In the genomic region with DNA sequence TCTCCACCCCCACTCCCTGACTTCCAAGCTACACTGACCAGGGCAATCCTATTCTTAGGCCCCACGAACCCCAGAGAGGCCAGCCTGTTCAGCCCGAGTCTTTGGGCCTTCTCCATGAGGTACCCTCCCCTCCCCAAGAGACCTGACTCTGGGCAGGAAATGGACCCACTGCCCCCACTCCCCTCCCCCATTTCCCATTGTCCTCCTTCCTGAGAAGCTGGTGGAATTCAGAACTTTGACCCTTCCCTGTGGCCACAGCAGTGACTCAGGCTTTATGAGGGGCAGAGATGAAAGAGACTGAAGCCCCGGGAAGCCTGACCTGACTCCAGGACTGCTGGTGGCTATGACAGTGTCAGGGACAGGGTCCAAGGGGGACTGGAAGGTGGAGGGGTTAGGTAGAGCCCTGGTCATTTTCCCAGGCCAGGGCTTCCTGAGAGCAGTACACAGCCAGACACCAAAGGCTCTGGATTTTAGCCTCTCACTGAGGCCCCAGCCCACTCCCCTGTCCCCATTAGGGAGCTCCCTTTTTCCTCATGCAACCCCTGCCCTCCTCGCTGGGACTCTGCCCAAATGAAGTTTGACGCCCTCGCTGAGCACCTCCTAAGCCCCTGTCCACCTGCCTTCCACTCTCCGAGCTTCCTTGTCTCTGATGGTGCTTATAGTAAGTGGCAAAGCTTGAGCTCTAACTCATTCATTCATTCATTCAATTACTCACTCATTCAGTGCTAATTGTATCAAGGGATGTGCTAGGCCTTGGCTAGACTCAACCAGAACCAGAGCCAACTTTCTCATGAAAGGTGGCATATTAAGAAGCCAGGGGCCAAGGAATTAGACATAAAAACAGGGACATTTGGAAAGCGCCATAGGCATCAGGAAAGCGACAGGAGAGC, we compare ENCODE assay signal across 16 cellular contexts. TPM values are rescaled to one million over a fixed set of nuclear protein-coding genes. Genes with fewer than 3 reads are reported as not detected.
DNase-seq lines count a peak whose midpoint lies in the region; ATAC-seq and TF ChIP-seq lines count a peak whose summit lies in the region.
"Had no signal": no experiment of that assay in that cellular context is flagged by ENCODE, and none has a peak within 500 bp of the region (broad histone marks: within the 10 kb centered on the region; RNA-seq: fewer than 3 reads in every experiment).

No MANE protein-coding gene starts in this region.

- POLR2A ChIA-PET in MCF 10A (lab: Yijun Ruan, JAX) (interaction anchor here (0.6 kb wide), 1 partner anchor 27 kb away, joined by 3 read pairs; no protein-coding TSS in a partner anchor), HEK293T (lab: Yijun Ruan, JAX) (no interaction called here)

- H3K36me3 ChIP-seq in breast epithelium, result no peaks in the 10 kb centered on the region

- H3K4me1 Mint-ChIP-seq in MCF 10A (ENCODE audit: insufficient read depth, unreplicated experiment) (peaks cover 30% of the 10 kb centered on the region), type B pancreatic cell (ENCODE audit: unreplicated experiment) (peaks cover 21% of the 10 kb centered on the region)
- no peaks in the 10 kb centered on the region for H3K4me1 Mint-ChIP-seq in activated naive CD8-positive, alpha-beta T cell treated with anti-CD3 and anti-CD28 coated beads for 36 hours
- H3K4me1 Mint-ChIP-seq: activated T-helper 17 cell treated with anti-CD3 and anti-CD28 coated beads, Interleukin-2, amount 50 U/mL, for 72 hours had no signal

- CTCF ChIA-PET in MCF 10A (lab: Yijun Ruan, JAX), result interaction anchor here (0.7 to 1.0 kb wide), 2 partner anchors 12 to 176 kb away, joined by 3 to 5 read pairs; no protein-coding TSS in a partner anchor
- CTCF ChIA-PET in HEK293T (lab: Yijun Ruan, JAX), result interaction anchor here (1.1 kb wide), 1 partner anchor 13 kb away, joined by 3 read pairs; no protein-coding TSS in a partner anchor

- TF ChIP-seq POLR2A in breast epithelium (IDR thresholded peaks at IDR 0.05), result no peak

- H3K36me3 Mint-ChIP-seq in MCF 10A (ENCODE audit: insufficient read depth, unreplicated experiment) (no peaks in the 10 kb centered on the region), type B pancreatic cell (no peaks in the 10 kb centered on the region)
- no peaks in the 10 kb centered on the region for H3K36me3 Mint-ChIP-seq in activated naive CD8-positive, alpha-beta T cell treated with anti-CD3 and anti-CD28 coated beads for 36 hours
- H3K36me3 Mint-ChIP-seq: brain had no signal

- no peaks in the 10 kb centered on the region for H3K4me1 ChIP-seq in breast epithelium

- no peaks in the 10 kb centered on the region for H3K9me3 ChIP-seq in breast epithelium

- H3K4me3 ChIP-seq in breast epithelium, result no peak overlapping the region
- H3K4me3 ChIP-seq: SK-N-MC had no signal

- peak overlapping the region; percentile 44 for H3K27ac Mint-ChIP-seq in MCF 10A (ENCODE audit: low read depth, unreplicated experiment)
- peak overlapping the region; percentile 95 for H3K27ac Mint-ChIP-seq in type B pancreatic cell
- H3K27ac Mint-ChIP-seq in activated naive CD8-positive, alpha-beta T cell treated with anti-CD3 and anti-CD28 coated beads for 36 hours, result no peak overlapping the region
- H3K27ac Mint-ChIP-seq: activated T-helper 17 cell treated with anti-CD3 and anti-CD28 coated beads, Interleukin-2, amount 50 U/mL, for 72 hours had no signal

- intact Hi-C loops in MCF 10A (cut with micrococcal nuclease) (no loop called here), breast epithelium (cut with DNase I; ENCODE audit: low total_unique reads) (no loop called here)

- H3K27ac ChIP-seq in breast epithelium, result no peak overlapping the region
- H3K27ac ChIP-seq: SK-N-MC had no signal

- H3K4me3 Mint-ChIP-seq in MCF 10A (ENCODE audit: unreplicated experiment), result no peak overlapping the region
- H3K4me3 Mint-ChIP-seq in type B pancreatic cell, result peak overlapping the region; percentile 80
- H3K4me3 Mint-ChIP-seq in activated naive CD8-positive, alpha-beta T cell treated with anti-CD3 and anti-CD28 coated beads for 36 hours, result no peak overlapping the region
- H3K4me3 Mint-ChIP-seq: activated T-helper 17 cell treated with anti-CD3 and anti-CD28 coated beads, Interleukin-2, amount 50 U/mL, for 72 hours; brain had no signal

- BruUV-seq in MCF 10A (replicated peaks; lab: Mats Ljungman, UMichigan), result no TSS peak

- H3K9me3 Mint-ChIP-seq in MCF 10A (ENCODE audit: unreplicated experiment) (no peaks in the 10 kb centered on the region), type B pancreatic cell (no peaks in the 10 kb centered on the region)
- H3K9me3 Mint-ChIP-seq in activated naive CD8-positive, alpha-beta T cell treated with anti-CD3 and anti-CD28 coated beads for 36 hours, result no peaks in the 10 kb centered on the region
- H3K9me3 Mint-ChIP-seq: activated T-helper 17 cell treated with anti-CD3 and anti-CD28 coated beads, Interleukin-2, amount 50 U/mL, for 72 hours had no signal

- no peak for TF ChIP-seq CTCF in MCF 10A (IDR thresholded peaks at IDR 0.05; ENCODE audit: unreplicated experiment)
- TF ChIP-seq CTCF in breast epithelium (IDR thresholded peaks at IDR 0.05), result no peak
- TF ChIP-seq CTCF in type B pancreatic cell (conservative IDR thresholded peaks at IDR 0.05), result no peak

- no peaks in the 10 kb centered on the region for H3K27me3 ChIP-seq in breast epithelium

- no peak for DNase-seq in MCF 10A (ENCODE audit: unreplicated experiment)
- DNase-seq in breast epithelium (ENCODE audit: low spot score in 2 of 2), result no peak
- DNase-seq in dermis microvascular lymphatic vessel endothelial cell (ENCODE audit: low read depth in 2 of 2), result peak; percentile 81 to 82
- DNase-seq in left lobe of liver (ENCODE audit: low spot score), result no peak
- no peak for DNase-seq in type B pancreatic cell (ENCODE audit: extremely low spot score, unreplicated experiment)
- DNase-seq in activated naive CD8-positive, alpha-beta T cell treated with anti-CD3 and anti-CD28 coated beads for 36 hours, result no peak
- no peak for DNase-seq in HEK293T (ENCODE audit: extremely low spot score)
- DNase-seq: DMS 273 treated with DMSO at 0.1 percent for 48 hours, NCI-H1436 had no signal

- ATAC-seq in left lobe of liver (peak; percentile 36), HG02884 (IDR thresholded peaks at IDR 0.05; ENCODE audit: unreplicated experiment) (no peak)

- H3K27me3 Mint-ChIP-seq in MCF 10A (ENCODE audit: insufficient read depth, unreplicated experiment), result no peaks in the 10 kb centered on the region
- peaks cover 2% of the 10 kb centered on the region for H3K27me3 Mint-ChIP-seq in type B pancreatic cell
- no peaks in the 10 kb centered on the region for H3K27me3 Mint-ChIP-seq in activated naive CD8-positive, alpha-beta T cell treated with anti-CD3 and anti-CD28 coated beads for 36 hours
- H3K27me3 Mint-ChIP-seq: activated T-helper 17 cell treated with anti-CD3 and anti-CD28 coated beads, Interleukin-2, amount 50 U/mL, for 72 hours had no signal

TF ChIP-seq in HEK293T, 16 proteins besides CTCF, POLR2A, EP300 and RAD21:
- TF ChIP-seq ZNF384 (IDR thresholded peaks at IDR 0.05) (no peak), L3MBTL2 (conservative IDR thresholded peaks at IDR 0.05) (no peak), SP1 (IDR thresholded peaks at IDR 0.05) (no peak), SUZ12 (IDR thresholded peaks at IDR 0.05) (no peak), ELF4 (IDR thresholded peaks at IDR 0.05) (no peak), CTBP1 (IDR thresholded peaks at IDR 0.05; ENCODE audit: borderline replicate concordance) (no peak)
TF ChIP-seq in HEK293T: peak in this region for 0.

RNA-seq across cellular contexts. Expression of gene CRYBG2, which starts 3.0 kb away (rescaled TPM):
- total RNA-seq in MCF 10A (2022) (8.6 and 14.2 TPM in 2 replicates), breast epithelium (under 1 TPM in 1 of 3 donors, not detected in 2; 0.66 TPM), dermis microvascular lymphatic vessel endothelial cell (0.25 and 0.51 TPM in 2 replicates), left lobe of liver (0.18 TPM), type B pancreatic cell (ENCODE audit: low replicate concordance) (20.0 and 67.7 TPM in 2 replicates)
- 1 to 10 TPM; 4.9 to 5.1 TPM for total RNA-seq in activated naive CD8-positive, alpha-beta T cell treated with anti-CD3 and anti-CD28 coated beads for 36 hours

RNA-seq across cellular contexts. Expression of gene ZNF683, which starts 21.6 kb away (rescaled TPM):
- total RNA-seq in MCF 10A (2022) (not detected in 2 replicates), breast epithelium (under 1 TPM in 2 of 3 donors, not detected in 1; 0.48 to 0.59 TPM), dermis microvascular lymphatic vessel endothelial cell (not detected in 2 replicates), left lobe of liver (not detected), type B pancreatic cell (ENCODE audit: low replicate concordance) (not detected in 2 replicates)
- total RNA-seq in activated naive CD8-positive, alpha-beta T cell treated with anti-CD3 and anti-CD28 coated beads for 36 hours, result under 1 TPM; 0.27 to 0.32 TPM
- total RNA-seq: activated T-helper 17 cell treated with anti-CD3 and anti-CD28 coated beads, Interleukin-2, amount 50 U/mL, for 72 hours; esophagus mucosa; kidney epithelial cell; temporal lobe had no signal

RNA-seq across cellular contexts. Expression of gene CD52, which starts 33.2 kb away (rescaled TPM):
- not detected in 2 replicates for total RNA-seq in MCF 10A (2022)
- total RNA-seq in breast epithelium, result 10 to 100 TPM in 2 of 3 donors, 1 to 10 TPM in 1; 8.3 to 12.8 (median 12.3) TPM
- not detected in 2 replicates for total RNA-seq in dermis microvascular lymphatic vessel endothelial cell
- 3.0 TPM for total RNA-seq in left lobe of liver
- 0.75 and 0.93 TPM in 2 replicates for total RNA-seq in type B pancreatic cell (ENCODE audit: low replicate concordance)
- 100 to 1,000 TPM; 263 to 278 TPM for total RNA-seq in activated naive CD8-positive, alpha-beta T cell treated with anti-CD3 and anti-CD28 coated beads for 36 hours
- total RNA-seq: kidney epithelial cell, temporal lobe had no signal

RNA-seq across cellular contexts. Expression of gene UBXN11, which starts 44.5 kb away (rescaled TPM):
- total RNA-seq in MCF 10A (2022), result 17.7 and 20.3 TPM in 2 replicates
- total RNA-seq in breast epithelium, result 10 to 100 TPM; 15.0 to 25.5 (median 24.9) TPM
- 1.7 and 2.7 TPM in 2 replicates for total RNA-seq in dermis microvascular lymphatic vessel endothelial cell
- total RNA-seq in left lobe of liver, result 7.8 TPM
- 27.1 and 50.5 TPM in 2 replicates for total RNA-seq in type B pancreatic cell (ENCODE audit: low replicate concordance)
- total RNA-seq in activated naive CD8-positive, alpha-beta T cell treated with anti-CD3 and anti-CD28 coated beads for 36 hours, result 10 to 100 TPM; 30.5 to 31.7 TPM

RNA-seq across cellular contexts. Expression of gene LIN28A, which starts 59.7 kb away (rescaled TPM):
- not detected in 2 replicates for total RNA-seq in MCF 10A (2022)
- total RNA-seq in breast epithelium, result not detected
- not detected in 2 replicates for total RNA-seq in dermis microvascular lymphatic vessel endothelial cell
- 1.1 TPM for total RNA-seq in left lobe of liver
- 3.1 and 26.2 TPM in 2 replicates for total RNA-seq in type B pancreatic cell (ENCODE audit: low replicate concordance)
- not detected for total RNA-seq in activated naive CD8-positive, alpha-beta T cell treated with anti-CD3 and anti-CD28 coated beads for 36 hours
- total RNA-seq: activated T-helper 17 cell treated with anti-CD3 and anti-CD28 coated beads, Interleukin-2, amount 50 U/mL, for 72 hours; esophagus mucosa; kidney epithelial cell; temporal lobe had no signal

Comparison
In these comparisons a context has a peak if more than half of its experiments do, and no peak if none do; other contexts are left out.
1. DNase-seq: peak in dermis microvascular lymphatic vessel endothelial cell (2 of 2); none in MCF 10A (single experiment), breast epithelium (0 of 2), left lobe of liver (single experiment), type B pancreatic cell (single experiment), activated naive CD8-positive, alpha-beta T cell treated with anti-CD3 and anti-CD28 coated beads for 36 hours (single experiment) and HEK293T (single experiment).
2. RNA of gene CD52, which starts 33.2 kb away (total RNA-seq): 263 to 278 TPM in activated naive CD8-positive, alpha-beta T cell treated with anti-CD3 and anti-CD28 coated beads for 36 hours; 8.3 to 12.8 TPM in breast epithelium, 3.0 TPM in left lobe of liver (single experiment), 0.75 to 0.93 TPM in type B pancreatic cell, not detected in MCF 10A and not detected in dermis microvascular lymphatic vessel endothelial cell; every median in the first group is over 10 times any median in the second.